ENCODE assay signal across 1 cellular context in the genomic region with DNA sequence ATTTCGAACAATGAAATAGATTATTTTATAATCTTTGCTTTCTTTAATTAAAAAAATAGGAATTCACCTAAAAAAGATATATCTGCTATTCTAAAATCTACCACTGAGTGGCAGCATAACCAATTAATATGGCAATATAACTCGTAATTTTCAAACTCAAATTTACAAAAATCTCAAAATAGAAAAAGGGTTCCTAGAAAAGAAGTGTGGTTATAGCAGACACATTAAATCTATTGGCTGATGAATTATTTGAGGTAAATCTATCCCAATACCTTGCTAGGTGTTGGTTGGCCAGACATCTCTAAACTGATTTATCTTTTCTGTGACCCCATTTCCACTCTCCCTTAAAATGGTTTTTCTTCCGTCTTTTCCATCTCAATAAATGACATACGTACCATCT.
TF ChIP-seq lines count a peak whose summit lies in the region.

No MANE protein-coding gene starts in this region.

TF ChIP-seq in WTC11, 78 proteins besides CTCF, POLR2A, EP300 and RAD21 (continued from another document):
- TF ChIP-seq, protein P1, sequence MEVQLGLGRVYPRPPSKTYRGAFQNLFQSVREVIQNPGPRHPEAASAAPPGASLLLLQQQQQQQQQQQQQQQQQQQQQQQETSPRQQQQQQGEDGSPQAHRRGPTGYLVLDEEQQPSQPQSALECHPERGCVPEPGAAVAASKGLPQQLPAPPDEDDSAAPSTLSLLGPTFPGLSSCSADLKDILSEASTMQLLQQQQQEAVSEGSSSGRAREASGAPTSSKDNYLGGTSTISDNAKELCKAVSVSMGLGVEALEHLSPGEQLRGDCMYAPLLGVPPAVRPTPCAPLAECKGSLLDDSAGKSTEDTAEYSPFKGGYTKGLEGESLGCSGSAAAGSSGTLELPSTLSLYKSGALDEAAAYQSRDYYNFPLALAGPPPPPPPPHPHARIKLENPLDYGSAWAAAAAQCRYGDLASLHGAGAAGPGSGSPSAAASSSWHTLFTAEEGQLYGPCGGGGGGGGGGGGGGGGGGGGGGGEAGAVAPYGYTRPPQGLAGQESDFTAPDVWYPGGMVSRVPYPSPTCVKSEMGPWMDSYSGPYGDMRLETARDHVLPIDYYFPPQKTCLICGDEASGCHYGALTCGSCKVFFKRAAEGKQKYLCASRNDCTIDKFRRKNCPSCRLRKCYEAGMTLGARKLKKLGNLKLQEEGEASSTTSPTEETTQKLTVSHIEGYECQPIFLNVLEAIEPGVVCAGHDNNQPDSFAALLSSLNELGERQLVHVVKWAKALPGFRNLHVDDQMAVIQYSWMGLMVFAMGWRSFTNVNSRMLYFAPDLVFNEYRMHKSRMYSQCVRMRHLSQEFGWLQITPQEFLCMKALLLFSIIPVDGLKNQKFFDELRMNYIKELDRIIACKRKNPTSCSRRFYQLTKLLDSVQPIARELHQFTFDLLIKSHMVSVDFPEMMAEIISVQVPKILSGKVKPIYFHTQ (CRISPR knock-in tag; IDR thresholded peaks at IDR 0.05): no peak
- TF ChIP-seq MYBL2 (CRISPR knock-in tag; IDR thresholded peaks at IDR 0.05) (no peak), JAZF1 (CRISPR knock-in tag; IDR thresholded peaks at IDR 0.05) (no peak), MXD4 (CRISPR knock-in tag; IDR thresholded peaks at IDR 0.05; ENCODE audit: borderline replicate concordance) (no peak), ZNF232 (CRISPR knock-in tag; IDR thresholded peaks at IDR 0.05) (no peak)
- TF ChIP-seq, protein P2, sequence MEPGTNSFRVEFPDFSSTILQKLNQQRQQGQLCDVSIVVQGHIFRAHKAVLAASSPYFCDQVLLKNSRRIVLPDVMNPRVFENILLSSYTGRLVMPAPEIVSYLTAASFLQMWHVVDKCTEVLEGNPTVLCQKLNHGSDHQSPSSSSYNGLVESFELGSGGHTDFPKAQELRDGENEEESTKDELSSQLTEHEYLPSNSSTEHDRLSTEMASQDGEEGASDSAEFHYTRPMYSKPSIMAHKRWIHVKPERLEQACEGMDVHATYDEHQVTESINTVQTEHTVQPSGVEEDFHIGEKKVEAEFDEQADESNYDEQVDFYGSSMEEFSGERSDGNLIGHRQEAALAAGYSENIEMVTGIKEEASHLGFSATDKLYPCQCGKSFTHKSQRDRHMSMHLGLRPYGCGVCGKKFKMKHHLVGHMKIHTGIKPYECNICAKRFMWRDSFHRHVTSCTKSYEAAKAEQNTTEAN (CRISPR knock-in tag; IDR thresholded peaks at IDR 0.05): no peak
- TF ChIP-seq, protein P3, sequence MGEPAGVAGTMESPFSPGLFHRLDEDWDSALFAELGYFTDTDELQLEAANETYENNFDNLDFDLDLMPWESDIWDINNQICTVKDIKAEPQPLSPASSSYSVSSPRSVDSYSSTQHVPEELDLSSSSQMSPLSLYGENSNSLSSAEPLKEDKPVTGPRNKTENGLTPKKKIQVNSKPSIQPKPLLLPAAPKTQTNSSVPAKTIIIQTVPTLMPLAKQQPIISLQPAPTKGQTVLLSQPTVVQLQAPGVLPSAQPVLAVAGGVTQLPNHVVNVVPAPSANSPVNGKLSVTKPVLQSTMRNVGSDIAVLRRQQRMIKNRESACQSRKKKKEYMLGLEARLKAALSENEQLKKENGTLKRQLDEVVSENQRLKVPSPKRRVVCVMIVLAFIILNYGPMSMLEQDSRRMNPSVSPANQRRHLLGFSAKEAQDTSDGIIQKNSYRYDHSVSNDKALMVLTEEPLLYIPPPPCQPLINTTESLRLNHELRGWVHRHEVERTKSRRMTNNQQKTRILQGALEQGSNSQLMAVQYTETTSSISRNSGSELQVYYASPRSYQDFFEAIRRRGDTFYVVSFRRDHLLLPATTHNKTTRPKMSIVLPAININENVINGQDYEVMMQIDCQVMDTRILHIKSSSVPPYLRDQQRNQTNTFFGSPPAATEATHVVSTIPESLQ (CRISPR knock-in tag; IDR thresholded peaks at IDR 0.05): no peak
- TF ChIP-seq, protein P4, sequence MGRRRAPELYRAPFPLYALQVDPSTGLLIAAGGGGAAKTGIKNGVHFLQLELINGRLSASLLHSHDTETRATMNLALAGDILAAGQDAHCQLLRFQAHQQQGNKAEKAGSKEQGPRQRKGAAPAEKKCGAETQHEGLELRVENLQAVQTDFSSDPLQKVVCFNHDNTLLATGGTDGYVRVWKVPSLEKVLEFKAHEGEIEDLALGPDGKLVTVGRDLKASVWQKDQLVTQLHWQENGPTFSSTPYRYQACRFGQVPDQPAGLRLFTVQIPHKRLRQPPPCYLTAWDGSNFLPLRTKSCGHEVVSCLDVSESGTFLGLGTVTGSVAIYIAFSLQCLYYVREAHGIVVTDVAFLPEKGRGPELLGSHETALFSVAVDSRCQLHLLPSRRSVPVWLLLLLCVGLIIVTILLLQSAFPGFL (CRISPR knock-in tag; IDR thresholded peaks at IDR 0.05; ENCODE audit: borderline replicate concordance): no peak
- TF ChIP-seq, protein P5, sequence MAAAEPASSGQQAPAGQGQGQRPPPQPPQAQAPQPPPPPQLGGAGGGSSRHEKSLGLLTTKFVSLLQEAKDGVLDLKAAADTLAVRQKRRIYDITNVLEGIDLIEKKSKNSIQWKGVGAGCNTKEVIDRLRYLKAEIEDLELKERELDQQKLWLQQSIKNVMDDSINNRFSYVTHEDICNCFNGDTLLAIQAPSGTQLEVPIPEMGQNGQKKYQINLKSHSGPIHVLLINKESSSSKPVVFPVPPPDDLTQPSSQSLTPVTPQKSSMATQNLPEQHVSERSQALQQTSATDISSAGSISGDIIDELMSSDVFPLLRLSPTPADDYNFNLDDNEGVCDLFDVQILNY (CRISPR knock-in tag; IDR thresholded peaks at IDR 0.05): no peak
- TF ChIP-seq, protein P6, sequence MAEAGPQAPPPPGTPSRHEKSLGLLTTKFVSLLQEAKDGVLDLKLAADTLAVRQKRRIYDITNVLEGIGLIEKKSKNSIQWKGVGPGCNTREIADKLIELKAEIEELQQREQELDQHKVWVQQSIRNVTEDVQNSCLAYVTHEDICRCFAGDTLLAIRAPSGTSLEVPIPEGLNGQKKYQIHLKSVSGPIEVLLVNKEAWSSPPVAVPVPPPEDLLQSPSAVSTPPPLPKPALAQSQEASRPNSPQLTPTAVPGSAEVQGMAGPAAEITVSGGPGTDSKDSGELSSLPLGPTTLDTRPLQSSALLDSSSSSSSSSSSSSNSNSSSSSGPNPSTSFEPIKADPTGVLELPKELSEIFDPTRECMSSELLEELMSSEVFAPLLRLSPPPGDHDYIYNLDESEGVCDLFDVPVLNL (CRISPR knock-in tag; IDR thresholded peaks at IDR 0.05; ENCODE audit: borderline replicate concordance, low read depth): no peak
